20 cellular contexts compared by ENCODE assay signal in the genomic region with DNA sequence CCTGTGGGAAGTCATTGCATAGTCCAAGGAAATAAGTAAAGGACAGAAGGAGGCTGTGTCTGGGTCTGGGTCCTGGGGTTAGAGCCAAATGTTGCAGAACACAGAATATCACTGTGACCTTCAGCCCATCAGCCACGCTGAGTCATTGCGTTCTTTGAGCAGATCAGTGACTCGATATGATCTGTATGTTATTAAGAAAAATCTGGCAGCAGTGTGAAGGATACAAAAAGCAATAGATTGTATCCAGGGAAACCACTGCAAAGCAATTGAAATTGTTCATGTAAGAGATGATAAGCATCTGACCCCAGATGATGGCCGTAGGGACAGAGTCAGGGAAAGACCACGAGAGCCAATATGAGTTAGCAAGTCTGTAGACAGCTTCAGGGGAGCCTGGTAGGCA.
DNase-seq lines count a peak whose midpoint lies in the region; ATAC-seq and TF ChIP-seq lines count a peak whose summit lies in the region.
"Had no signal": no experiment of that assay in that cellular context is flagged by ENCODE, and none has a peak within 500 bp of the region (broad histone marks: within the 10 kb centered on the region; RNA-seq: fewer than 3 reads in every experiment).

No MANE protein-coding gene starts in this region.

- H3K79me2 ChIP-seq in HCT116 (ENCODE audit: insufficient read depth, low read length) (no peaks in the 10 kb centered on the region), fibroblast of lung (ENCODE audit: control insufficient read depth, insufficient read depth, low read length) (no peaks in the 10 kb centered on the region)

- H3K4me3 Mint-ChIP-seq in CD4-positive, alpha-beta T cell = no peak overlapping the region
- no peak overlapping the region for H3K4me3 Mint-ChIP-seq in immature natural killer cell
- H3K4me3 Mint-ChIP-seq: CD4-positive, alpha-beta memory T cell; HFFc6; nephron; T-cell had no signal

- H3K4me1 ChIP-seq in HCT116 (ENCODE audit: control insufficient read depth in 1 of 2, insufficient read depth in 2 of 2, low read length in 2 of 2) = peaks cover 0 to 6% of the 10 kb centered on the region in 2 experiments; a peak in 1 of 4 replicates
- H3K4me1 ChIP-seq in fibroblast of lung (ENCODE audit: control insufficient read depth, extremely low read depth, insufficient read depth, low read length) = no peaks in the 10 kb centered on the region

- H3K9me3 ChIP-seq in HCT116 (ENCODE audit: control insufficient read depth in 1 of 2, insufficient read depth in 1 of 2, low read depth in 1 of 2, low read length in 2 of 2) = no peaks in the 10 kb centered on the region
- H3K9me3 ChIP-seq in fibroblast of lung (ENCODE audit: control insufficient read depth, insufficient read depth, low read depth, low read length) = no peaks in the 10 kb centered on the region
- no peaks in the 10 kb centered on the region for H3K9me3 ChIP-seq in CD4-positive, alpha-beta T cell (ENCODE audit: control insufficient read depth, low read length)

- H3K9ac ChIP-seq in HCT116 (ENCODE audit: low read length) (no peak overlapping the region), fibroblast of lung (ENCODE audit: insufficient read depth, low read length) (no peak overlapping the region)
- H3K9ac ChIP-seq: KMS-11 had no signal

- TF ChIP-seq RAD21 in HCT116 (IDR thresholded peaks at IDR 0.05; ENCODE audit: low read depth) = no peak

- no peak overlapping the region for H3K4me3 ChIP-seq in HCT116 (replicated peaks in 1 of 2; ENCODE audit: low read depth in 1 of 2, low read length in 2 of 2)
- no peak overlapping the region for H3K4me3 ChIP-seq in fibroblast of lung (replicated peaks in 1 of 4; ENCODE audit: control extremely low read depth in 1 of 4, insufficient read depth in 1 of 4, low read depth in 3 of 4, low read length in 4 of 4)

- no peaks in the 10 kb centered on the region for H3K36me3 Mint-ChIP-seq in CD4-positive, alpha-beta T cell (ENCODE audit: low read depth)
- no peaks in the 10 kb centered on the region for H3K36me3 Mint-ChIP-seq in immature natural killer cell
- H3K36me3 Mint-ChIP-seq: CD4-positive, alpha-beta memory T cell; T-cell had no signal

- no peaks in the 10 kb centered on the region for H3K27me3 Mint-ChIP-seq in CD4-positive, alpha-beta T cell
- no peaks in the 10 kb centered on the region for H3K27me3 Mint-ChIP-seq in immature natural killer cell (ENCODE audit: low read depth in 3 of 3)
- H3K27me3 Mint-ChIP-seq: CD4-positive, alpha-beta memory T cell; progenitor cell of endocrine pancreas had no signal

- DNase-seq in HCT116 (ENCODE audit: low read depth, low spot score) = no peak
- peak; percentile 64 for DNase-seq in SK-N-DZ (ENCODE audit: low spot score)
- peak; percentile 41 to 60 for DNase-seq in fibroblast of lung (ENCODE audit: low read depth in 2 of 2)
- DNase-seq in renal cortical epithelial cell (ENCODE audit: low read depth) = peak; percentile 28
- DNase-seq in CD4-positive, alpha-beta T cell = no peak
- no peak for DNase-seq in stimulated activated CD4-positive, alpha-beta T cell treated with anti-CD3 and anti-CD28 coated beads, Interleukin-4, amount 100 ng/mL, for 24 hours
- no peak for DNase-seq in COLO668 (lab: John Stamatoyannopoulos, UW; ENCODE audit: unreplicated experiment)
- no peak for DNase-seq in immature natural killer cell
- DNase-seq: activated CD4-positive, alpha-beta T cell treated with anti-CD3 and anti-CD28 coated beads, Interleukin-2, amount 50 U/mL, for 48 hours; activated gamma-delta T cell treated with Interleukin-2 at 50 U/mL for 16 hours; CD4-positive, alpha-beta memory T cell; HFFc6; hypothalamus; NCI-H1105; NCI-H510A; substantia nigra; T-cell had no signal

- H2AFZ ChIP-seq in HCT116 (ENCODE audit: low read depth, low read length, poor library complexity, severe bottlenecking) (no peak overlapping the region), fibroblast of lung (ENCODE audit: low read length) (no peak overlapping the region)

- H4K20me1 ChIP-seq in HCT116 (ENCODE audit: insufficient read depth) (no peaks in the 10 kb centered on the region), fibroblast of lung (ENCODE audit: control insufficient read depth, extremely low read depth, insufficient read depth, low read length) (no peaks in the 10 kb centered on the region)

- peak; percentile 30; the same call in 1 of the 2 replicates for ATAC-seq in HCT116
- ATAC-seq in CD4-positive, alpha-beta T cell (ENCODE audit: poor library complexity) = no peak
- ATAC-seq: T-cell had no signal

- H3K4me2 ChIP-seq in HCT116 (ENCODE audit: low read length) (peak overlapping the region; percentile 17), fibroblast of lung (ENCODE audit: extremely low read depth, insufficient read depth, low read length) (no peak overlapping the region)
- H3K4me2 ChIP-seq: KMS-11 had no signal

- intact Hi-C loops in HCT116 (cut with micrococcal nuclease) = no loop called here
- intact Hi-C loops in CD4-positive, alpha-beta T cell (cut with DNase I, micrococcal nuclease) = no loop called here

- BruUV-seq in HCT116 (replicated peaks; lab: Mats Ljungman, UMichigan) = no TSS peak

- no peaks in the 10 kb centered on the region for H3K9me3 Mint-ChIP-seq in CD4-positive, alpha-beta T cell
- peaks cover 0 to 9% (median 0%) of the 10 kb centered on the region in 6 donors for H3K9me3 Mint-ChIP-seq in immature natural killer cell
- H3K9me3 Mint-ChIP-seq: nephron, T-cell had no signal

- CTCF ChIA-PET in HCT116 (lab: Charles Lee) = no interaction called here
- CTCF ChIA-PET in CD4-positive, alpha-beta T cell (lab: Charles Lee) = no interaction called here

- POLR2A ChIA-PET in HCT116 (lab: Charles Lee) = no interaction called here
- POLR2A ChIA-PET in CD4-positive, alpha-beta T cell (lab: Charles Lee) = no interaction called here

- no peak overlapping the region for H3K27ac Mint-ChIP-seq in CD4-positive, alpha-beta T cell
- H3K27ac Mint-ChIP-seq in immature natural killer cell = no peak overlapping the region
- H3K27ac Mint-ChIP-seq: CD4-positive, alpha-beta memory T cell; HFFc6; nephron; progenitor cell of endocrine pancreas; T-cell had no signal

- RAD21 ChIA-PET in HCT116 (lab: Charles Lee; ENCODE audit: low non-redundant PET in 1 of 2, low total read pairs in 2 of 2, uncharacterized antibody in 2 of 2, unreplicated experiment in 2 of 2) = no interaction called here

- H3K9me2 ChIP-seq in HCT116 (ENCODE audit: insufficient read depth) = no peaks in the 10 kb centered on the region

- H3K27ac ChIP-seq in HCT116 (ENCODE audit: low read depth, low read length) (no peak overlapping the region), fibroblast of lung (ENCODE audit: insufficient read depth, low read length) (no peak overlapping the region)
- H3K27ac ChIP-seq in CD4-positive, alpha-beta T cell (ENCODE audit: low read depth, low read length) = no peak overlapping the region
- H3K27ac ChIP-seq: KMS-11 had no signal

- no peaks in the 10 kb centered on the region for H3K36me3 ChIP-seq in HCT116 (ENCODE audit: control insufficient read depth in 1 of 2, insufficient read depth in 2 of 2, low read length in 2 of 2)
- H3K36me3 ChIP-seq in fibroblast of lung (ENCODE audit: control insufficient read depth, insufficient read depth, low read length) = no peaks in the 10 kb centered on the region

- H3K27me3 ChIP-seq in HCT116 (ENCODE audit: insufficient read depth, low read length) (no peaks in the 10 kb centered on the region), fibroblast of lung (ENCODE audit: control insufficient read depth, insufficient read depth, low read length) (no peaks in the 10 kb centered on the region)
- no peaks in the 10 kb centered on the region for H3K27me3 ChIP-seq in CD4-positive, alpha-beta T cell (ENCODE audit: control insufficient read depth, insufficient read depth, low read length)

- TF ChIP-seq CTCF in HCT116 (IDR thresholded peaks at IDR 0.05 in 2 of 3, conservative IDR thresholded peaks at IDR 0.05 in 1 of 3; ENCODE audit: borderline replicate concordance in 1 of 3, insufficient read depth in 1 of 3, low read depth in 2 of 3, low read length in 2 of 3) = no peak
- no peak for TF ChIP-seq CTCF in fibroblast of lung (conservative IDR thresholded peaks at IDR 0.05 in 1 of 2, IDR thresholded peaks at IDR 0.05 in 1 of 2; ENCODE audit: low read depth in 1 of 2, low read length in 2 of 2)
- no peak for TF ChIP-seq CTCF in CD4-positive, alpha-beta T cell (IDR thresholded peaks at IDR 0.05)

- no peaks in the 10 kb centered on the region for H3K4me1 Mint-ChIP-seq in CD4-positive, alpha-beta T cell (ENCODE audit: low read depth)
- H3K4me1 Mint-ChIP-seq in immature natural killer cell = no peaks in the 10 kb centered on the region
- H3K4me1 Mint-ChIP-seq: CD4-positive, alpha-beta memory T cell; nephron; T-cell had no signal

- TF ChIP-seq POLR2A in HCT116 (IDR thresholded peaks at IDR 0.05; ENCODE audit: borderline replicate concordance, extremely low read depth, insufficient read depth, insufficient read length) = no peak

TF ChIP-seq in HCT116, 20 proteins besides CTCF, POLR2A, EP300 and RAD21:
- no peak for TF ChIP-seq ZNF274 (IDR thresholded peaks at IDR 0.05; ENCODE audit: low read depth, low read length)
- TF ChIP-seq POLR2AphosphoS5 (IDR thresholded peaks at IDR 0.05; ENCODE audit: low read depth, low read length) = no peak
- no peak for TF ChIP-seq ELF1 (IDR thresholded peaks at IDR 0.05; ENCODE audit: borderline replicate concordance, low read depth)

Comparison
In these comparisons a context has a peak if more than half of its experiments do, and no peak if none do; other contexts are left out.
1. DNase-seq: peak in SK-N-DZ (single experiment), fibroblast of lung (2 of 2) and renal cortical epithelial cell (single experiment); none in HCT116 (single experiment), CD4-positive, alpha-beta T cell (0 of 10), stimulated activated CD4-positive, alpha-beta T cell treated with anti-CD3 and anti-CD28 coated beads, Interleukin-4, amount 100 ng/mL, for 24 hours (single experiment), COLO668 (single experiment) and immature natural killer cell (0 of 3).